11 cellular contexts compared by ENCODE assay signal in the genomic region with DNA sequence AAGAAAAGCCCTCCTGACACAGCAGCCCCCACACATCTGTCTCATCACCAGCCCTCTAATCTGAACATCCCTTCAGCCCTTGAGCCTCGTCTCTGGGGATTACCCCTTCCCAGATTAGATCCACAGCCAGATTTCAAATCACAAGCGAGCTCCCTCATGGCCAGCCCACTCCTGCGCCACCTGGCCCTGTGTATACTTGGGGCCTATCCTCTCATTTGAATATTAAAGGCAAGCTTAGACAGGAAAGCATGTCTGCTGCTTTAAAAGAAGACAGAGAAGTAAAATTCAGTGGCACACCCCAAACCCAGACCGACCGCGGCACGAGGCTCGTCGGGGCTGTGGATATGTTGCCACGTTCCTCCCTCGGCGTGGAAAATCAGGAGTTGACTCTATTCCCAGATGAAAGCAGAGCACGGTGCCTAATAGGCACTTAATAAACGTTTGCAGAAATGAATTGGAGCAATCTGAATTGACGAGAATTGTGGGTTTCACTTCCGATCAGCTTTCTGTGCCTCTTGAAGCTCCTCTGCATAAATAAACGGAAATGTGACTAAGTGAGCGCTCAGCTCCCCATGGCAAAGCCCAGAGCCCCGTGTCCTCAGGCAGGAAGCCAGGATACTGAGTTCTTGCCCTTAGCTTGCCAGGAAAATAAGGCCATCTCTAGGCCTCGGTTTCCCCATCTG.
A peak's percentile ranks its signal among the peaks of the same experiment; 100 is the strongest.
DNase-seq lines count a peak whose midpoint lies in the region; ATAC-seq and TF ChIP-seq lines count a peak whose summit lies in the region.
"Had no signal": no experiment of that assay in that cellular context is flagged by ENCODE, and none has a peak within 500 bp of the region (broad histone marks: within the 10 kb centered on the region; RNA-seq: fewer than 3 reads in every experiment).

No MANE protein-coding gene starts in this region.

- H3K9me3 ChIP-seq in skeletal muscle satellite cell (replicated peaks; ENCODE audit: low read length): peaks cover 5% of the 10 kb centered on the region
- no peaks in the 10 kb centered on the region for H3K9me3 ChIP-seq in effector memory CD4-positive, alpha-beta T cell (ENCODE audit: control insufficient read depth, low read length)

- H3K27ac ChIP-seq in caudate nucleus (ENCODE audit: low read depth, low read length) (peak overlapping the region; percentile 40), brain microvascular endothelial cell (no peak overlapping the region)
- H3K27ac ChIP-seq in effector memory CD4-positive, alpha-beta T cell (ENCODE audit: insufficient read depth, low read length, poor library complexity, severe bottlenecking): no peak overlapping the region

- DNase-seq in NCI-H1694 treated with DMSO at 0.1 percent for 48 hours (lab: John Stamatoyannopoulos, UW) (peak; percentile 52), caudate nucleus (lab: John Stamatoyannopoulos, UW) (peak in 1 of 61 donors; percentile 58), brain microvascular endothelial cell (no peak)
- DNase-seq in effector memory CD4-positive, alpha-beta T cell: no peak
- no peak for DNase-seq in activated CD4-positive, CD25-positive, alpha-beta regulatory T cell treated with anti-CD3 and anti-CD28 coated beads, Interleukin-2, amount 50 U/mL, for 72 hours
- DNase-seq: activated gamma-delta T cell treated with Interleukin-2 at 50 U/mL for 16 hours, islet precursor cell, NCI-H510A treated with DMSO at 0.1 percent for 48 hours, T1000 had no signal

- peak; percentile 60 for ATAC-seq in GM21529 (IDR thresholded peaks at IDR 0.05; ENCODE audit: unreplicated experiment)

- H3K36me3 ChIP-seq in skeletal muscle satellite cell (ENCODE audit: insufficient read depth, low read length) (peaks cover 2% of the 10 kb centered on the region), brain microvascular endothelial cell (replicated peaks) (no peaks in the 10 kb centered on the region)
- H3K36me3 ChIP-seq in effector memory CD4-positive, alpha-beta T cell (ENCODE audit: control insufficient read depth, insufficient read depth, low read length): no peaks in the 10 kb centered on the region

- peak overlapping the region; percentile 48 for H3K4me3 ChIP-seq in skeletal muscle satellite cell (ENCODE audit: low read length)
- no peak overlapping the region for H3K4me3 ChIP-seq in brain microvascular endothelial cell (ENCODE audit: low read depth, low read length)
- no peak overlapping the region for H3K4me3 ChIP-seq in effector memory CD4-positive, alpha-beta T cell (ENCODE audit: insufficient read depth, low read depth, low read length, poor library complexity, severe bottlenecking)

- peak overlapping the region; percentile 42 for H3K9ac ChIP-seq in skeletal muscle satellite cell (ENCODE audit: low read depth, low read length)

- in situ Hi-C loops in brain microvascular endothelial cell (cut with HindIII; ENCODE audit: low pct_ligation_motif_present, low sequenced_read_pairs): no loop called here

- H3K4me1 ChIP-seq in skeletal muscle satellite cell (ENCODE audit: control insufficient read depth, insufficient read depth, low read length): peaks cover 36% of the 10 kb centered on the region
- H3K4me1 ChIP-seq in effector memory CD4-positive, alpha-beta T cell (ENCODE audit: control insufficient read depth, insufficient read depth, low read length, poor library complexity, severe bottlenecking): no peaks in the 10 kb centered on the region

- H3K4me2 ChIP-seq in skeletal muscle satellite cell (ENCODE audit: low read length): peak overlapping the region; percentile 69

- no peaks in the 10 kb centered on the region for H3K27me3 ChIP-seq in skeletal muscle satellite cell (ENCODE audit: control insufficient read depth, insufficient read depth, low read length)
- no peaks in the 10 kb centered on the region for H3K27me3 ChIP-seq in brain microvascular endothelial cell (replicated peaks)
- no peaks in the 10 kb centered on the region for H3K27me3 ChIP-seq in effector memory CD4-positive, alpha-beta T cell (replicated peaks; ENCODE audit: control insufficient read depth, insufficient read depth, low read length, poor library complexity, severe bottlenecking)

- TF ChIP-seq CTCF in brain microvascular endothelial cell (IDR thresholded peaks at IDR 0.05; ENCODE audit: low read depth, low read length, missing control alignments): no peak
